32 cellular contexts compared by ENCODE assay signal in the genomic region with DNA sequence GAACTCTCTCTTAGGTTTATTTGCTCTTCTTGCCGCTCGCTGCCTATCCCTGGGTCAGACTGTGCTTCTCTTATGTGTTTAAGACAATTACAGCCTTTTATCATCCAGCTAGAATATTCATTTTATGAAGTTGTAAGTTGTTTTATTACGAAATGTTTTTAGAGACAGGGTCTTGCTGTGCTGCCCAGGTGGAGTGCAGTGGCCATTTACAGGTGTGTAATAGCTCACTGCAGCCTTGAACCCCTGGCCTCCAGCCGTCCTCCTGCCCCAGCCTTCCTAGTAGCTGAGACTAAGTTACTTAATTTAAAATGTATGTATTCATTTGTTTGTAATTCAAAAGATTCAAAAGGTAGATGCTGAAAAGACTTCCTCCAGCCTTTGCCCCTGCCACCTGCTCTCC.
"Had no signal": no experiment of that assay in that cellular context is flagged by ENCODE, and none has a peak within 500 bp of the region (broad histone marks: within the 10 kb centered on the region; RNA-seq: fewer than 3 reads in every experiment).

No MANE protein-coding gene starts in this region.

- H3K27me3 ChIP-seq: ascending aorta, brain microvascular endothelial cell, esophagus squamous epithelium, gastroesophageal sphincter, heart right ventricle had no signal

- H3K27ac Mint-ChIP-seq: activated CD4-positive, alpha-beta memory T cell treated with anti-CD3 and anti-CD28 coated beads, Interleukin-2, amount 10 ng/mL, durations not matched to agents 7 days and 5 days; activated CD4-positive, alpha-beta T cell treated with anti-CD3 and anti-CD28 coated beads, Interleukin-2, amount 10 ng/mL, durations not matched to agents 7 days and 5 days; activated naive CD4-positive, alpha-beta T cell treated with anti-CD3 and anti-CD28 coated beads for 36 hours; activated naive CD4-positive, alpha-beta T cell treated with anti-CD3 and anti-CD28 coated beads, Interleukin-2, amount 50 U/mL, for 24 hours; activated naive CD8-positive, alpha-beta T cell treated with anti-CD3 and anti-CD28 coated beads for 36 hours; activated naive CD8-positive, alpha-beta T cell treated with anti-CD3 and anti-CD28 coated beads, Interleukin-2, amount 50 U/mL, for 24 hours; activated T-cell treated with anti-CD3 and anti-CD28 coated beads, Interleukin-2, amount 50 U/mL, for 24 hours; activated T-cell treated with anti-CD3 and anti-CD28 coated beads, Interleukin-2, amount 50 U/mL, for 72 hours; activated T-helper 17 cell treated with anti-CD3 and anti-CD28 coated beads, Interleukin-2, amount 50 U/mL, for 72 hours; effector memory CD8-positive, alpha-beta T cell; T-helper 17 cell; T-helper 2 cell treated with Interferon-gamma antibody and Interleukin-4, amounts not matched to agents 5 μg/mL and 100 μg/mL, for 36 hours had no signal

- H3K9me3 ChIP-seq: ascending aorta, esophagus squamous epithelium, gastroesophageal sphincter, heart right ventricle had no signal

- H3K27ac ChIP-seq: ascending aorta, brain microvascular endothelial cell, coronary artery, epithelial cell of prostate, esophagus squamous epithelium, gastroesophageal sphincter had no signal

- H3K4me3 ChIP-seq: ascending aorta, coronary artery, esophagus squamous epithelium, gastroesophageal sphincter, heart right ventricle had no signal

- H3K27me3 Mint-ChIP-seq: activated CD4-positive, alpha-beta T cell treated with anti-CD3 and anti-CD28 coated beads, Interleukin-2, amount 10 ng/mL, durations not matched to agents 7 days and 5 days; activated naive CD4-positive, alpha-beta T cell treated with anti-CD3 and anti-CD28 coated beads, Interleukin-2, amount 50 U/mL, for 24 hours had no signal

- H3K36me3 Mint-ChIP-seq: activated naive CD8-positive, alpha-beta T cell treated with anti-CD3 and anti-CD28 coated beads for 36 hours had no signal

- H3K4me1 ChIP-seq: ascending aorta, esophagus squamous epithelium had no signal

- H3K4me3 Mint-ChIP-seq: activated CD4-positive, alpha-beta memory T cell treated with anti-CD3 and anti-CD28 coated beads, Interleukin-2, amount 10 ng/mL, durations not matched to agents 7 days and 5 days; activated CD4-positive, alpha-beta T cell treated with anti-CD3 and anti-CD28 coated beads, Interleukin-2, amount 10 ng/mL, durations not matched to agents 7 days and 5 days; activated naive CD4-positive, alpha-beta T cell treated with anti-CD3 and anti-CD28 coated beads for 36 hours; activated naive CD4-positive, alpha-beta T cell treated with anti-CD3 and anti-CD28 coated beads, Interleukin-2, amount 50 U/mL, for 24 hours; activated naive CD8-positive, alpha-beta T cell treated with anti-CD3 and anti-CD28 coated beads for 36 hours; activated naive CD8-positive, alpha-beta T cell treated with anti-CD3 and anti-CD28 coated beads, Interleukin-2, amount 50 U/mL, for 24 hours; activated T-cell treated with anti-CD3 and anti-CD28 coated beads, Interleukin-2, amount 50 U/mL, for 24 hours; activated T-cell treated with anti-CD3 and anti-CD28 coated beads, Interleukin-2, amount 50 U/mL, for 72 hours; activated T-helper 17 cell treated with anti-CD3 and anti-CD28 coated beads, Interleukin-2, amount 50 U/mL, for 72 hours; central memory CD8-positive, alpha-beta T cell; effector memory CD8-positive, alpha-beta T cell; T-helper 17 cell; T-helper 2 cell treated with Interferon-gamma antibody and Interleukin-4, amounts not matched to agents 5 μg/mL and 100 μg/mL, for 36 hours had no signal

- DNase-seq: activated CD4-positive, alpha-beta memory T cell treated with anti-CD3 and anti-CD28 coated beads, Interleukin-2, amount 10 ng/mL, durations not matched to agents 7 days and 5 days; activated CD4-positive, alpha-beta T cell treated with anti-CD3 and anti-CD28 coated beads for 1 hour; activated CD4-positive, alpha-beta T cell treated with anti-CD3 and anti-CD28 coated beads for 4 hours; activated CD4-positive, alpha-beta T cell treated with anti-CD3 and anti-CD28 coated beads, Interleukin-2, amount 10 ng/mL, durations not matched to agents 7 days and 5 days; activated CD4-positive, alpha-beta T cell treated with anti-CD3 and anti-CD28 coated beads, Interleukin-2, amount 50 U/mL, for 4 hours; activated CD8-positive, alpha-beta memory T cell treated with anti-CD3 and anti-CD28 coated beads, Interleukin-2, amount 50 U/mL, for 48 hours; activated effector memory CD4-positive, alpha-beta T cell treated with Interleukin-2 at 50 U/mL for 16 hours; activated gamma-delta T cell treated with Interleukin-2 at 50 U/mL for 16 hours; activated naive CD4-positive, alpha-beta T cell treated with anti-CD3 and anti-CD28 coated beads for 36 hours; activated naive CD8-positive, alpha-beta T cell treated with anti-CD3 and anti-CD28 coated beads for 36 hours; activated naive CD8-positive, alpha-beta T cell treated with anti-CD3 and anti-CD28 coated beads, Interleukin-2, amount 50 U/mL, for 24 hours; activated T-cell treated with anti-CD3 and anti-CD28 coated beads for 4 hours; activated T-cell treated with anti-CD3 and anti-CD28 coated beads, Interleukin-2, amount 50 U/mL, for 24 hours; activated T-cell treated with anti-CD3 and anti-CD28 coated beads, Interleukin-2, amount 50 U/mL, for 72 hours; brain microvascular endothelial cell; dermis blood vessel endothelial cell; effector CD4-positive, alpha-beta T cell; effector memory CD8-positive, alpha-beta T cell; esophagus squamous epithelium; foreskin melanocyte; heart right ventricle; T-helper 1 cell; T-helper 17 cell; T1000 had no signal

- H3K9me3 Mint-ChIP-seq: activated CD4-positive, alpha-beta memory T cell treated with anti-CD3 and anti-CD28 coated beads, Interleukin-2, amount 10 ng/mL, durations not matched to agents 7 days and 5 days; activated CD4-positive, alpha-beta T cell treated with anti-CD3 and anti-CD28 coated beads, Interleukin-2, amount 10 ng/mL, durations not matched to agents 7 days and 5 days; activated naive CD4-positive, alpha-beta T cell treated with anti-CD3 and anti-CD28 coated beads for 36 hours; activated naive CD4-positive, alpha-beta T cell treated with anti-CD3 and anti-CD28 coated beads, Interleukin-2, amount 50 U/mL, for 24 hours; activated naive CD8-positive, alpha-beta T cell treated with anti-CD3 and anti-CD28 coated beads for 36 hours; activated naive CD8-positive, alpha-beta T cell treated with anti-CD3 and anti-CD28 coated beads, Interleukin-2, amount 50 U/mL, for 24 hours; activated T-cell treated with anti-CD3 and anti-CD28 coated beads, Interleukin-2, amount 50 U/mL, for 24 hours; activated T-cell treated with anti-CD3 and anti-CD28 coated beads, Interleukin-2, amount 50 U/mL, for 72 hours; activated T-helper 17 cell treated with anti-CD3 and anti-CD28 coated beads, Interleukin-2, amount 50 U/mL, for 72 hours; central memory CD8-positive, alpha-beta T cell; effector memory CD8-positive, alpha-beta T cell; T-helper 2 cell treated with Interferon-gamma antibody and Interleukin-4, amounts not matched to agents 5 μg/mL and 100 μg/mL, for 36 hours had no signal

- H3K36me3 ChIP-seq: ascending aorta, brain microvascular endothelial cell, esophagus squamous epithelium had no signal
